Comparison of ENCODE assay signal across 8 cellular contexts in genomic region chr17:79019631-79020584, GRCh38. TPM values are rescaled to one million over a fixed set of nuclear protein-coding genes. Genes with fewer than 3 reads are reported as not detected.
DNase-seq lines count a peak whose midpoint lies in the region; ATAC-seq and TF ChIP-seq lines count a peak whose summit lies in the region.

No MANE protein-coding gene starts in this region.

- H3K27ac ChIP-seq in coronary artery (peak overlapping the region; percentile 88 to 97), lower lobe of right lung (peak overlapping the region; percentile 53)

- peaks cover 9% of the 10 kb centered on the region for H3K27me3 ChIP-seq in lower lobe of right lung (ENCODE audit: low read depth)

- H3K9me3 ChIP-seq in lower lobe of right lung = no peaks in the 10 kb centered on the region

- H3K36me3 ChIP-seq in lower lobe of right lung = no peaks in the 10 kb centered on the region

- intact Hi-C loops in lower lobe of right lung (cut with DNase I) = no loop called here

- H3K4me3 ChIP-seq in coronary artery = peak overlapping the region; percentile 31
- H3K4me3 ChIP-seq in lower lobe of right lung = no peak overlapping the region

- TF ChIP-seq CTCF in coronary artery (IDR thresholded peaks at IDR 0.05) (peak; percentile 55), lower lobe of right lung (IDR thresholded peaks at IDR 0.05) (peak; percentile 75)

- ATAC-seq in lower lobe of right lung (peak in 1 of 2 donors; percentile 35), GM21529 (IDR thresholded peaks at IDR 0.05; ENCODE audit: unreplicated experiment) (no peak), HG02970 (IDR thresholded peaks at IDR 0.05; ENCODE audit: low FRiP score, unreplicated experiment) (no peak)

- peak; percentile 58 for DNase-seq in Daoy (ENCODE audit: low read depth)
- DNase-seq in M059J (ENCODE audit: low read depth) = peak; percentile 69
- peak; percentile 35 for DNase-seq in T-helper 9 cell
- DNase-seq in coronary artery (ENCODE audit: low spot score) = peak; percentile 98
- no peak for DNase-seq in lower lobe of right lung
- DNase-seq in stromal cell of bone marrow (ENCODE audit: low read depth) = peak; percentile 69

- H3K4me1 ChIP-seq in lower lobe of right lung = peaks cover 59% of the 10 kb centered on the region

RNA-seq across cellular contexts. Expression of gene C1QTNF1, which starts 4.1 kb away (rescaled TPM):
- 33.0 and 42.5 TPM in 2 replicates for total RNA-seq in Daoy (2014; rRNA removed; shearing (Covaris generic))
- total RNA-seq in M059J (2014; rRNA removed; shearing (Covaris generic)) = 4.5 and 7.0 TPM in 2 replicates
- 24.9 TPM for total RNA-seq in lower lobe of right lung

RNA-seq across cellular contexts. Expression of gene CANT1, which starts 10.3 kb away (rescaled TPM):
- total RNA-seq in Daoy (2014; rRNA removed; shearing (Covaris generic)) = 62.9 and 81.9 TPM in 2 replicates
- 70.5 and 85.3 TPM in 2 replicates for total RNA-seq in M059J (2014; rRNA removed; shearing (Covaris generic))
- total RNA-seq in lower lobe of right lung = 54.4 TPM

RNA-seq across cellular contexts. Expression of gene LGALS3BP, which starts 40.2 kb away (rescaled TPM):
- 288 and 314 TPM in 2 replicates for total RNA-seq in Daoy (2014; rRNA removed; shearing (Covaris generic))
- total RNA-seq in M059J (2014; rRNA removed; shearing (Covaris generic)) = 787 and 1,162 TPM in 2 replicates
- total RNA-seq in lower lobe of right lung = 417 TPM

RNA-seq across cellular contexts. Expression of gene ENGASE, which starts 54.7 kb away (rescaled TPM):
- 6.3 and 7.7 TPM in 2 replicates for total RNA-seq in Daoy (2014; rRNA removed; shearing (Covaris generic))
- 1.4 and 5.0 TPM in 2 replicates for total RNA-seq in M059J (2014; rRNA removed; shearing (Covaris generic))
- 56.4 TPM for total RNA-seq in lower lobe of right lung
